Comparison of ENCODE assay signal across 22 cellular contexts in the genomic region with DNA sequence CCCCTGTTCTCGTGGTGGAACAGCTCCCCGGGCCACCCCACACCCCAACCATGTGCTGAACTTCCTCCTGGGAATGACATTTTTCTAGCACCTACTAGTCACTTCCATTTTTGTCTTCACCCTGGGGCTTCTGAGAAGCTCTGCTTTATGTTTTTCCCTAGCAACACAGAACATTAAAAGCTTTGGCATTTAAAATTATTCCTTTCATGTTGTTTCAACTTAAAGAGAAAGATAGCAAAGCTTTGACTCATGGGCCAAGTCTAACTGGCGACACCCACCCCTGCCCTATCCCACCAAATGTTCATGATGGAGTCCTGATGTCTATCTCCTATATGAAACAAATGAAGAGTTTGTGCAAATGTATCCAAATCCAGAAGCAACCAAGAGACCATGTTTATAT.
"Had no signal": no experiment of that assay in that cellular context is flagged by ENCODE, and none has a peak within 500 bp of the region (broad histone marks: within the 10 kb centered on the region; RNA-seq: fewer than 3 reads in every experiment).

No MANE protein-coding gene starts in this region.

- H3K4me3 ChIP-seq: ascending aorta, cardiac muscle cell, MG63 had no signal

- FAIRE-seq: colon, RCC 7860 had no signal

- H3K4me2 ChIP-seq: SK-N-SH had no signal

- H3K27ac ChIP-seq: ascending aorta, cardiac muscle cell, VCaP had no signal

- DNase-seq: activated CD4-positive, alpha-beta T cell treated with anti-CD3 and anti-CD28 coated beads for 36 hours; activated CD4-positive, CD25-positive, alpha-beta regulatory T cell; activated CD8-positive, alpha-beta memory T cell treated with anti-CD3 and anti-CD28 coated beads, Interleukin-2, amount 50 U/mL, for 4 hours; activated CD8-positive, alpha-beta T cell treated with anti-CD3 and anti-CD28 coated beads for 36 hours; amniotic stem cell; MG63; MV-4-11; NCI-H1092 treated with DMSO at 0.1 percent for 48 hours; NCI-H1417 treated with DMSO at 0.1 percent for 48 hours; NCI-H1694; NCI-H2029 treated with DMSO at 0.1 percent for 48 hours; NCI-H345; NCI-H510A; NCI-H526 treated with DMSO at 0.1 percent for 48 hours; PC-3; SK-N-SH; T-helper 1 cell had no signal

- H3K27me3 ChIP-seq: ascending aorta, cardiac muscle cell, MG63 had no signal

- ATAC-seq: activated CD4-positive, alpha-beta T cell treated with anti-CD3 and anti-CD28 coated beads for 36 hours; activated CD8-positive, alpha-beta T cell treated with anti-CD3 and anti-CD28 coated beads for 36 hours; PC-3 had no signal

- H3K36me3 ChIP-seq: ascending aorta, cardiac muscle cell had no signal

- H3K9ac ChIP-seq: SK-N-SH had no signal
